ENCODE assay signal across 8 cellular contexts in the genomic region with DNA sequence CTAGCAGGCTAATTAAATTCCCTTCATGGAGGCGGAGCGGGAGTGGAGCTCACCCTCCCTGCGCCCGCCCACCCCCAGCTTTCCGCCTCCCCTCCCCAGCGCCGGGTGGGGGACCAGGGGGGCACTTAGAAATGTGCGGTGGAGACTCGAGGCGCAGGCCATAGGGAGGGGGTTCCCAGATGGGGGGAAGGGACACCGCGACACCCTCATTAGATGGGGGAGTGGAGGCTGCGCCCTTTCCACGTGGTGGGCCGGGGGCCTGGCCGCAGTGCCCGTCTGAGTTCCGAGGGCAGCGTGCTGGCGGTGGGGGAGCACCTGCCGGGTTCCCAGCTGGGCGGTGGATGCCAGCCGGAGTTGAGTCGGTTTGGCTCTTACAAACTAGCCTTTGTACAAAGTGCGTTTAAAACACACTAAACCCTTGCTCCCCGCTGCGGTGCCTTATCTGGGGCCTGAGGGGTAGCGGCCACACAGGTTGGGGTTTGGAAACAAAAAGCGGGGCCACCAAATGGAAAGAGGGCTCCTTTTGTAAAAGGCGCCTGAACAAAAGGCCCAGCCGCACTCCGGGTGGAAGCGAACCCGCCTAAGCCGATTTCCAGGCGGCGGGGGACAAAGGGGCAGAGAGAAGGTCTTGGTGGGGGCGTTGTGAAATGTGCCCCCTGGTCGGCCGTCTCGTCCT. TPM values are rescaled to one million over a fixed set of nuclear protein-coding genes. Genes with fewer than 3 reads are reported as not detected.
DNase-seq lines count a peak whose midpoint lies in the region; ATAC-seq and TF ChIP-seq lines count a peak whose summit lies in the region.

No MANE protein-coding gene starts in this region.

- peaks cover 26% of the 10 kb centered on the region for H3K79me2 ChIP-seq in OCI-LY1 (ENCODE audit: insufficient read depth, low read length)

- H3K27me3 ChIP-seq in OCI-LY1 (ENCODE audit: insufficient read depth, low read length) (no peaks in the 10 kb centered on the region), psoas muscle (ENCODE audit: insufficient read depth in 3 of 3, low read length in 2 of 3) (no peaks in the 10 kb centered on the region)

- H3K4me3 ChIP-seq in OCI-LY1 (ENCODE audit: low read depth, low read length, poor library complexity, severe bottlenecking): peak overlapping the region; percentile 75
- peak overlapping the region; percentile 81 for H3K4me3 ChIP-seq in epithelial cell of proximal tubule (ENCODE audit: low read depth, low read length)
- H3K4me3 ChIP-seq in psoas muscle: peak overlapping the region; percentile 79

- DNase-seq in G401 (ENCODE audit: low spot score): peak; percentile 28
- no peak for DNase-seq in epithelial cell of proximal tubule (ENCODE audit: low read depth)
- no peak for DNase-seq in psoas muscle
- no peak for DNase-seq in activated gamma-delta T cell treated with Interleukin-2 at 50 U/mL for 16 hours
- no peak for DNase-seq in head of caudate nucleus
- no peak for DNase-seq in HCEC 1CT
- DNase-seq in GM03348 (ENCODE audit: low spot score): no peak

- H3F3A ChIP-seq in OCI-LY1 (ENCODE audit: insufficient read depth, low read length): no peaks in the 10 kb centered on the region

- H2AFZ ChIP-seq in OCI-LY1 (ENCODE audit: low read length): no peak overlapping the region

- in situ Hi-C loops in G401 (cut with HindIII; ENCODE audit: low sequenced_read_pairs): no loop called here

- no peaks in the 10 kb centered on the region for H4K20me1 ChIP-seq in OCI-LY1 (ENCODE audit: insufficient read depth, low read length)

- H3K4me1 ChIP-seq in OCI-LY1 (ENCODE audit: insufficient read depth, low read length, severe bottlenecking) (peaks cover 70% of the 10 kb centered on the region), psoas muscle (peaks cover 56% of the 10 kb centered on the region)

- H3K9ac ChIP-seq in OCI-LY1 (ENCODE audit: low read length): peak overlapping the region; percentile 74

- H3K9me3 ChIP-seq in OCI-LY1 (ENCODE audit: low read length) (no peaks in the 10 kb centered on the region), psoas muscle (no peaks in the 10 kb centered on the region)

- no peak for ATAC-seq in psoas muscle

- H3K4me2 ChIP-seq in OCI-LY1 (ENCODE audit: low read length): peak overlapping the region; percentile 77

- no peak for TF ChIP-seq CTCF in OCI-LY1 (IDR thresholded peaks at IDR 0.05; ENCODE audit: low read length)
- TF ChIP-seq CTCF in epithelial cell of proximal tubule (conservative IDR thresholded peaks at IDR 0.05; ENCODE audit: low read depth, low read length): no peak
- TF ChIP-seq CTCF in psoas muscle (IDR thresholded peaks at IDR 0.05): no peak

- H3K36me3 ChIP-seq in OCI-LY1 (ENCODE audit: insufficient read depth, low read length) (peaks cover 6% of the 10 kb centered on the region; the same call in 1 of the 2 replicates), psoas muscle (ENCODE audit: insufficient read depth in 1 of 2, low read depth in 1 of 2) (no peaks in the 10 kb centered on the region)

- H3K27ac ChIP-seq in OCI-LY1 (ENCODE audit: low read depth, low read length, poor library complexity, severe bottlenecking): peak overlapping the region; percentile 87
- H3K27ac ChIP-seq in psoas muscle: peak overlapping the region; percentile 99

- intact Hi-C loops in psoas muscle (cut with DNase I) (loop anchor here in 1 of 2 donors (10.0 kb wide), 1 partner anchor 340 kb away; no protein-coding TSS in a partner anchor), head of caudate nucleus (cut with DNase I) (loop anchor here (10.0 kb wide), 1 partner anchor 190 kb away; no protein-coding TSS in a partner anchor)

- WGBS in psoas muscle, 3 donors: 69 to 76% (median 74%) methylated on average over 39 to 41 of the region's 41 CpGs

- H3K9me2 ChIP-seq in OCI-LY1 (ENCODE audit: low read depth, low read length): no peaks in the 10 kb centered on the region

RNA-seq across cellular contexts. Expression of gene GSE1, which starts 1.4 kb away (rescaled TPM):
- 22.8 and 35.6 TPM in 2 replicates for total RNA-seq in G401 (2014; rRNA removed; shearing (Covaris generic))
- total RNA-seq in epithelial cell of proximal tubule (19.4 and 41.9 TPM in 2 replicates), psoas muscle (10 to 100 TPM; 47.0 to 90.5 (median 64.6) TPM)
- 10 to 100 TPM; 10.8 to 34.7 (median 22.0) TPM for polyA plus RNA-seq in psoas muscle
